Comparison of ENCODE assay signal across 16 cellular contexts in genomic region chr2:121475811-121476571, GRCh38. TPM values are rescaled to one million over a fixed set of nuclear protein-coding genes. Genes with fewer than 3 reads are reported as not detected.
DNase-seq lines count a peak whose midpoint lies in the region; ATAC-seq, FAIRE-seq and TF ChIP-seq lines count a peak whose summit lies in the region.
"Had no signal": no experiment of that assay in that cellular context is flagged by ENCODE, and none has a peak within 500 bp of the region (broad histone marks: within the 10 kb centered on the region; RNA-seq: fewer than 3 reads in every experiment).

No MANE protein-coding gene starts in this region.

- no peaks in the 10 kb centered on the region for H4K20me1 ChIP-seq in osteoblast (ENCODE audit: insufficient read depth, low read length)

- H3K27ac ChIP-seq in epithelial cell of prostate = peak overlapping the region; percentile 62
- peak overlapping the region; percentile 19 for H3K27ac ChIP-seq in osteoblast (ENCODE audit: low read depth, low read length)
- H3K27ac ChIP-seq: 22Rv1, lower lobe of right lung, transverse colon had no signal

- peaks cover 26% of the 10 kb centered on the region for H3K79me2 ChIP-seq in osteoblast (ENCODE audit: insufficient read depth, low read length)

- H2AFZ ChIP-seq in osteoblast (ENCODE audit: low read length) = no peak overlapping the region

- H3K36me3 ChIP-seq in osteoblast (ENCODE audit: insufficient read depth, low read length) = no peaks in the 10 kb centered on the region
- H3K36me3 ChIP-seq: lower lobe of right lung, transverse colon had no signal

- no peak for FAIRE-seq in D721Med (lab: Jason Lieb, UNC)

- no peak overlapping the region for H3K4me3 ChIP-seq in osteoblast (ENCODE audit: insufficient read depth, low read length)
- H3K4me3 ChIP-seq: lower lobe of right lung, transverse colon had no signal

- DNase-seq in DMS53 (lab: John Stamatoyannopoulos, UW) = peak; percentile 26
- DNase-seq in DMS53 treated with DMSO at 0.1 percent for 48 hours (lab: John Stamatoyannopoulos, UW; ENCODE audit: unreplicated experiment) = no peak
- DNase-seq in OCI-M1 (lab: John Stamatoyannopoulos, UW) = peak; percentile 37
- no peak for DNase-seq in epithelial cell of prostate (ENCODE audit: low read depth, low spot score)
- no peak for DNase-seq in osteoblast (ENCODE audit: insufficient read length, low spot score, missing footprints)
- DNase-seq in D721Med (ENCODE audit: insufficient read length, low spot score) = no peak
- no peak for DNase-seq in NCI-H1436 (lab: John Stamatoyannopoulos, UW)
- DNase-seq: activated CD4-positive, alpha-beta T cell treated with anti-CD3 and anti-CD28 coated beads, Interleukin-2, amount 50 U/mL, for 1 hour; activated effector memory CD4-positive, alpha-beta T cell treated with Interleukin-2 at 50 U/mL for 16 hours; central memory CD4-positive, alpha-beta T cell; lower lobe of right lung; NCI-H2081 treated with DMSO at 0.1 percent for 48 hours; transverse colon had no signal

- ATAC-seq in GM21619 (IDR thresholded peaks at IDR 0.05; ENCODE audit: unreplicated experiment) = no peak
- ATAC-seq: lower lobe of right lung had no signal

- TF ChIP-seq CTCF in osteoblast (IDR thresholded peaks at IDR 0.05; ENCODE audit: extremely low read depth, low read depth, low read length) (no peak), D721Med (IDR thresholded peaks at IDR 0.05; ENCODE audit: insufficient read depth, missing control alignments) (no peak)

- peaks cover 50% of the 10 kb centered on the region for H3K4me1 ChIP-seq in osteoblast (ENCODE audit: insufficient read depth, low read length)

- H3K9me3 ChIP-seq in osteoblast (ENCODE audit: low read depth, low read length) = no peaks in the 10 kb centered on the region
- H3K9me3 ChIP-seq: lower lobe of right lung, transverse colon had no signal

- H3K4me2 ChIP-seq in osteoblast (ENCODE audit: insufficient read depth, low read length) = no peak overlapping the region

- no peaks in the 10 kb centered on the region for H3K27me3 ChIP-seq in osteoblast (ENCODE audit: insufficient read depth, low read length)
- H3K27me3 ChIP-seq: transverse colon had no signal

RNA-seq across cellular contexts. Expression of gene RNU4ATAC, which starts 54.7 kb away (rescaled TPM):
- total RNA-seq in osteoblast = under 0.01 TPM in 1 of 2 replicates, not detected in the other
- total RNA-seq: omental fat pad had no signal

Comparison
In these comparisons a context has a peak if more than half of its experiments do, and no peak if none do; other contexts are left out.
1. DNase-seq: peak in DMS53 (single experiment) and OCI-M1 (single experiment); none in DMS53 treated with DMSO at 0.1 percent for 48 hours (single experiment), epithelial cell of prostate (single experiment), osteoblast (single experiment), D721Med (single experiment) and NCI-H1436 (single experiment).